9 cellular contexts compared by ENCODE assay signal in genomic region chr1:197526736-197527371, GRCh38.
DNase-seq lines count a peak whose midpoint lies in the region; ATAC-seq and TF ChIP-seq lines count a peak whose summit lies in the region.
"Had no signal": no experiment of that assay in that cellular context is flagged by ENCODE, and none has a peak within 500 bp of the region (broad histone marks: within the 10 kb centered on the region; RNA-seq: fewer than 3 reads in every experiment).

No MANE protein-coding gene starts in this region.

- ATAC-seq in HG03457 (IDR thresholded peaks at IDR 0.05; ENCODE audit: unreplicated experiment), result no peak
- no peak for ATAC-seq in HG02798 (IDR thresholded peaks at IDR 0.05; ENCODE audit: poor library complexity, unreplicated experiment)

- no peaks in the 10 kb centered on the region for H3K36me3 ChIP-seq in vagina
- H3K36me3 ChIP-seq: BLaER1 had no signal

- no peaks in the 10 kb centered on the region for H3K4me1 ChIP-seq in vagina
- H3K4me1 ChIP-seq: BLaER1 had no signal

- TF ChIP-seq POLR2A in vagina (IDR thresholded peaks at IDR 0.05), result no peak

- H3K27ac ChIP-seq in vagina, result no peak overlapping the region
- H3K27ac ChIP-seq: BLaER1 had no signal

- peak; percentile 73 for DNase-seq in DMS153 treated with DMSO at 0.1 percent for 48 hours (lab: John Stamatoyannopoulos, UW; ENCODE audit: unreplicated experiment)
- no peak for DNase-seq in DMS153 (lab: John Stamatoyannopoulos, UW)
- peak; percentile 65 for DNase-seq in LoVo (ENCODE audit: low spot score)
- peak; percentile 28 for DNase-seq in SW480 (ENCODE audit: low spot score)
- peak; percentile 9 for DNase-seq in glomerular visceral epithelial cell (ENCODE audit: extremely low spot score)
- no peak for DNase-seq in vagina (ENCODE audit: extremely low spot score in 2 of 2)

- H3K4me3 ChIP-seq in vagina, result no peak overlapping the region
- H3K4me3 ChIP-seq: BLaER1 had no signal

- intact Hi-C loops in vagina (cut with DNase I), result no loop called here

- H3K27me3 ChIP-seq in vagina, result no peaks in the 10 kb centered on the region
- H3K27me3 ChIP-seq: BLaER1 had no signal

- peak in 2 of 3 experiments; percentile 23 to 61 for TF ChIP-seq CTCF in vagina (IDR thresholded peaks at IDR 0.05)

- H3K9me3 ChIP-seq in vagina, result no peaks in the 10 kb centered on the region
- H3K9me3 ChIP-seq: BLaER1 had no signal

Comparison
In these comparisons a context has a peak if more than half of its experiments do, and no peak if none do; other contexts are left out.
1. DNase-seq: peak in DMS153 treated with DMSO at 0.1 percent for 48 hours (single experiment), LoVo (single experiment), SW480 (single experiment) and glomerular visceral epithelial cell (single experiment); none in DMS153 (single experiment) and vagina (0 of 2).